Comparison of ENCODE assay signal across 8 cellular contexts in the genomic region with DNA sequence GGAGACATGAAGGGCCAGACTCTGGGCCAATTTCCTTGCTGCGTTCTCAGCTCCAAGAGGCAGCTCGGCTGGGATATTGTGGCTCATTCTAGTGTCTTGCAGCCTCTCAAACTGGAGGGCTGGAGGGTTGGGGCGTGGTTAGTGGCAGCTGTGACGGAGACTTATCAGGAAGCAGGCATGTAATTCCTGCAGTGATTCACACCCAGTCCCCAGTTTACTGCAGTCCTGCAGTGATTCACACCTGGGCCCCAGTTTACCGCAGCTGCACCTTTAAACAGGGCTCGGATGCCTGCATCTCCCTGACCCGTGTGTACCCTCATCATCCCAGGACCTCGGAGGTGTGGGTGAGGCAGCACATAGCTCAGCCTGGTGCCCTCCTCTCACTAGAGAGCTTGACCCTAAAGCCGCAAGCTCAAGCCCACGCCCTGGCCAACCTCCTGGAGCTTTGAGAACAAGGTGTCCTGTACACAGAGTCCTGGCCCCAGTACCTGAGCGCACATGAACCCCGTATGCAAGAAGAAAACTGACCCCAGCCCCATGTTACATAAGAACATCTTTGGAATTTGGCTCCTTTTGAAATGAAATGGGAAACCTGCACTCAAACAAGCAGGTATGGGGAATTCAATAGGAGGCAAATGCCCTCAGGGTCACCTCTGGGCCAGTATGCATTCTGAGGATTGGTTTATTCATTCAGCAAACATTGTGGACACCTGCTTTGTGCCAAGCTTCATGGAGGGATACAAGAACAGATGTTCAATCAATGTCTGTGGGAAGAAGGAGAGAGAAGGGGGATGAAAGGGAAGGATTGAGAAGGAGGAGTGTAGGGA. TPM values are rescaled to one million over a fixed set of nuclear protein-coding genes. Genes with fewer than 3 reads are reported as not detected.
DNase-seq lines count a peak whose midpoint lies in the region; ATAC-seq and TF ChIP-seq lines count a peak whose summit lies in the region.

No MANE protein-coding gene starts in this region.

- no peaks in the 10 kb centered on the region for H3K9me3 Mint-ChIP-seq in activated CD4-positive, alpha-beta T cell treated with anti-CD3 and anti-CD28 coated beads, Interleukin-2, amount 10 ng/mL, durations not matched to agents 7 days and 5 days

- ATAC-seq in Right ventricle myocardium superior (ENCODE audit: poor library complexity) (peak; percentile 32), GM21423 (IDR thresholded peaks at IDR 0.05; ENCODE audit: unreplicated experiment) (no peak)

- H3K4me3 Mint-ChIP-seq in activated CD4-positive, alpha-beta T cell treated with anti-CD3 and anti-CD28 coated beads, Interleukin-2, amount 10 ng/mL, durations not matched to agents 7 days and 5 days, result peak overlapping the region; percentile 15

- intact Hi-C loops in Right ventricle myocardium superior (cut with DNase I) (no loop called here), cardiac septum (cut with DNase I) (no loop called here), left ventricle myocardium inferior (cut with micrococcal nuclease) (loop anchor here (10.0 kb wide), 1 partner anchor 66 kb away; a partner anchor contains a TSS)

- TF ChIP-seq CTCF in left ventricle myocardium inferior (IDR thresholded peaks at IDR 0.05; ENCODE audit: borderline replicate concordance), result no peak
- TF ChIP-seq CTCF in GM13977 (IDR thresholded peaks at IDR 0.05; ENCODE audit: extremely low read depth, insufficient read depth, missing control alignments), result no peak

- 88% methylated on average over 12 of the region's 12 CpGs for WGBS in thymus

- peaks cover 76% of the 10 kb centered on the region for H3K4me1 Mint-ChIP-seq in activated CD4-positive, alpha-beta T cell treated with anti-CD3 and anti-CD28 coated beads, Interleukin-2, amount 10 ng/mL, durations not matched to agents 7 days and 5 days

- DNase-seq in Right ventricle myocardium superior, result no peak
- no peak for DNase-seq in cardiac septum (ENCODE audit: low spot score)
- no peak for DNase-seq in activated CD4-positive, alpha-beta T cell treated with anti-CD3 and anti-CD28 coated beads, Interleukin-2, amount 10 ng/mL, durations not matched to agents 7 days and 5 days
- no peak for DNase-seq in left ventricle myocardium inferior
- DNase-seq in SHP77 treated with DMSO at 0.1 percent for 48 hours (lab: John Stamatoyannopoulos, UW), result no peak
- DNase-seq in GM13977 (ENCODE audit: low spot score), result no peak

- in situ Hi-C loops in GM13977 (cut with MboI; ENCODE audit: low pct_unique_long_range_greater_than_20kb, low sequenced_read_pairs, unreplicated experiment), result no loop called here

- H3K4me3 ChIP-seq in left ventricle myocardium inferior (no peak overlapping the region), thymus (ENCODE audit: low read length) (no peak overlapping the region)

- H3K27ac Mint-ChIP-seq in activated CD4-positive, alpha-beta T cell treated with anti-CD3 and anti-CD28 coated beads, Interleukin-2, amount 10 ng/mL, durations not matched to agents 7 days and 5 days, result peak overlapping the region; percentile 87

- H3K4me1 ChIP-seq in left ventricle myocardium inferior (peaks cover 52% of the 10 kb centered on the region), thymus (ENCODE audit: control insufficient read depth, insufficient read depth, low read length) (peaks cover 43% of the 10 kb centered on the region)

- CTCF ChIA-PET in activated CD4-positive, alpha-beta T cell treated with anti-CD3 and anti-CD28 coated beads, Interleukin-2, amount 10 ng/mL, durations not matched to agents 7 days and 5 days (lab: Charles Lee), result interaction anchor here (0.5 to 3.2 kb wide), 3 partner anchors 12 to 139 kb away, joined by 3 to 10 read pairs (median 4); no protein-coding TSS in a partner anchor

- H3K27ac ChIP-seq in left ventricle myocardium inferior (replicated peaks) (peak overlapping the region; percentile 42), thymus (ENCODE audit: low read depth) (peak overlapping the region; percentile 54)

- H3K36me3 ChIP-seq in left ventricle myocardium inferior (no peaks in the 10 kb centered on the region), thymus (ENCODE audit: control insufficient read depth, insufficient read depth) (no peaks in the 10 kb centered on the region)

- POLR2A ChIA-PET in activated CD4-positive, alpha-beta T cell treated with anti-CD3 and anti-CD28 coated beads, Interleukin-2, amount 10 ng/mL, durations not matched to agents 7 days and 5 days (lab: Charles Lee), result no interaction called here

- H3K36me3 Mint-ChIP-seq in activated CD4-positive, alpha-beta T cell treated with anti-CD3 and anti-CD28 coated beads, Interleukin-2, amount 10 ng/mL, durations not matched to agents 7 days and 5 days (ENCODE audit: low read depth), result peaks cover 24% of the 10 kb centered on the region

- H3K27me3 Mint-ChIP-seq in activated CD4-positive, alpha-beta T cell treated with anti-CD3 and anti-CD28 coated beads, Interleukin-2, amount 10 ng/mL, durations not matched to agents 7 days and 5 days, result no peaks in the 10 kb centered on the region

- H3K27me3 ChIP-seq in left ventricle myocardium inferior (ENCODE audit: low read depth) (peaks cover 56% of the 10 kb centered on the region), thymus (ENCODE audit: control insufficient read depth, insufficient read depth) (no peaks in the 10 kb centered on the region)

- H3K9me3 ChIP-seq in left ventricle myocardium inferior (replicated peaks) (peaks cover 5% of the 10 kb centered on the region), thymus (ENCODE audit: control insufficient read depth) (no peaks in the 10 kb centered on the region)

RNA-seq across cellular contexts. Expression of a gene that starts 55.3 kb away (rescaled TPM):
- 0.35 TPM for total RNA-seq in Right ventricle myocardium superior
- total RNA-seq in cardiac septum, result 0.62 TPM
- total RNA-seq in activated CD4-positive, alpha-beta T cell treated with anti-CD3 and anti-CD28 coated beads, Interleukin-2, amount 10 ng/mL, durations not matched to agents 7 days and 5 days, result 10 to 100 TPM; 22.5 to 22.6 TPM
- 0.77 TPM for total RNA-seq in left ventricle myocardium inferior
- 2.5 TPM for polyA plus RNA-seq in thymus

Comparison
In these comparisons a context has a peak if more than half of its experiments do, and no peak if none do; other contexts are left out.
1. RNA of a gene that starts 55.3 kb away (total RNA-seq): 22.5 to 22.6 TPM in activated CD4-positive, alpha-beta T cell treated with anti-CD3 and anti-CD28 coated beads, Interleukin-2, amount 10 ng/mL, durations not matched to agents 7 days and 5 days; 0.77 TPM in left ventricle myocardium inferior (single experiment), 0.62 TPM in cardiac septum (single experiment) and 0.35 TPM in Right ventricle myocardium superior (single experiment); every median in the first group is over 10 times any median in the second.